ENCODE assay signal across 13 cellular contexts in the genomic region with DNA sequence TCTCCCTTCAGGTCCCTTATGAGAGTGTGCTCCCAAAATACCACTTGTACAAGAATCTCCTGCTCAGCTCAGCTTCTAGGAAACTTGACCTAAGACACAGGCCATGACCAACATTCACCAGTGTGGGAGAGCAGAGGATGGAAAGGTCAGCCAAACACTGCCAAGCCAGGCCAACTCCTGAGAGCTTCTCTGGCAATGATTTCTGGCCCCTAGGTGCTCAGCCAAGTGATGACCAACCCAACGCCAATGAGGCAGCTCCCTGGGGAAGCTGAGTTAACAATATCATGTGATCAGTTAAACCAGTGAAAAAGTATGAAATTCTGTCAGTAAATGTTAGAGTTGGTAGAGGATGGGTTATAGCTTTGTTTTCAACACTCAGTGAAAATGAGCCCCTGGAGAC. TPM values are rescaled to one million over a fixed set of nuclear protein-coding genes. Genes with fewer than 3 reads are reported as not detected.
A peak's percentile ranks its signal among the peaks of the same experiment; 100 is the strongest.
DNase-seq lines count a peak whose midpoint lies in the region; ATAC-seq and TF ChIP-seq lines count a peak whose summit lies in the region.
"Had no signal": no experiment of that assay in that cellular context is flagged by ENCODE, and none has a peak within 500 bp of the region (broad histone marks: within the 10 kb centered on the region; RNA-seq: fewer than 3 reads in every experiment).

No MANE protein-coding gene starts in this region.

- intact Hi-C loops in activated CD8-positive, alpha-beta T cell treated with anti-CD3 and anti-CD28 coated beads for 36 hours (cut with micrococcal nuclease) = no loop called here

- peak overlapping the region; percentile 17 for H3K27ac Mint-ChIP-seq in activated CD8-positive, alpha-beta T cell treated with anti-CD3 and anti-CD28 coated beads for 36 hours
- H3K27ac Mint-ChIP-seq in activated CD8-positive, alpha-beta T cell treated with anti-CD3 and anti-CD28 coated beads, Interleukin-2, amount 10 ng/mL, durations not matched to agents 7 days and 5 days = no peak overlapping the region
- no peak overlapping the region for H3K27ac Mint-ChIP-seq in endothelial cell (ENCODE audit: unreplicated experiment)
- H3K27ac Mint-ChIP-seq: CD8-positive, alpha-beta memory T cell; IgD-negative memory B cell had no signal

- DNase-seq in activated CD8-positive, alpha-beta T cell treated with anti-CD3 and anti-CD28 coated beads for 36 hours = no peak
- DNase-seq in activated CD8-positive, alpha-beta T cell treated with anti-CD3 and anti-CD28 coated beads, Interleukin-2, amount 10 ng/mL, durations not matched to agents 7 days and 5 days = no peak
- DNase-seq in endothelial cell (ENCODE audit: low spot score) (no peak), fibroblast of the aortic adventitia (ENCODE audit: low read depth) (peak; percentile 30), ureter (ENCODE audit: low spot score) (no peak)
- DNase-seq in central memory CD4-positive, alpha-beta T cell = no peak
- DNase-seq: AML-193; CD8-positive, alpha-beta memory T cell; GF-D8; H7 had no signal

- H3K27me3 Mint-ChIP-seq in activated CD8-positive, alpha-beta T cell treated with anti-CD3 and anti-CD28 coated beads for 36 hours = peaks cover 10% of the 10 kb centered on the region
- H3K27me3 Mint-ChIP-seq in activated CD8-positive, alpha-beta T cell treated with anti-CD3 and anti-CD28 coated beads, Interleukin-2, amount 10 ng/mL, durations not matched to agents 7 days and 5 days (ENCODE audit: low read depth) = peaks cover 9% of the 10 kb centered on the region
- H3K27me3 Mint-ChIP-seq in endothelial cell (ENCODE audit: unreplicated experiment) = peaks cover 14% of the 10 kb centered on the region

- POLR2A ChIA-PET in activated CD8-positive, alpha-beta T cell treated with anti-CD3 and anti-CD28 coated beads for 36 hours (lab: Charles Lee) = no interaction called here
- POLR2A ChIA-PET in activated CD8-positive, alpha-beta T cell treated with anti-CD3 and anti-CD28 coated beads, Interleukin-2, amount 10 ng/mL, durations not matched to agents 7 days and 5 days (lab: Charles Lee) = no interaction called here

- no peak for TF ChIP-seq CTCF in activated CD8-positive, alpha-beta T cell treated with anti-CD3 and anti-CD28 coated beads for 36 hours (IDR thresholded peaks at IDR 0.05)
- TF ChIP-seq CTCF in endothelial cell (IDR thresholded peaks at IDR 0.05; ENCODE audit: unreplicated experiment) = no peak
- TF ChIP-seq CTCF in fibroblast of the aortic adventitia (IDR thresholded peaks at IDR 0.05; ENCODE audit: insufficient read depth, low read length) = no peak

- no peak overlapping the region for H3K4me3 ChIP-seq in fibroblast of the aortic adventitia (ENCODE audit: low read depth, low read length)
- H3K4me3 ChIP-seq: BLaER1 had no signal

- CTCF ChIA-PET in activated CD8-positive, alpha-beta T cell treated with anti-CD3 and anti-CD28 coated beads for 36 hours (lab: Charles Lee) = no interaction called here
- CTCF ChIA-PET in activated CD8-positive, alpha-beta T cell treated with anti-CD3 and anti-CD28 coated beads, Interleukin-2, amount 10 ng/mL, durations not matched to agents 7 days and 5 days (lab: Charles Lee) = no interaction called here

- H3K9me3 Mint-ChIP-seq in activated CD8-positive, alpha-beta T cell treated with anti-CD3 and anti-CD28 coated beads for 36 hours = peaks cover 2% of the 10 kb centered on the region
- H3K9me3 Mint-ChIP-seq in activated CD8-positive, alpha-beta T cell treated with anti-CD3 and anti-CD28 coated beads, Interleukin-2, amount 10 ng/mL, durations not matched to agents 7 days and 5 days (ENCODE audit: insufficient read depth) = no peaks in the 10 kb centered on the region
- no peaks in the 10 kb centered on the region for H3K9me3 Mint-ChIP-seq in endothelial cell (ENCODE audit: unreplicated experiment)

- no peak for ATAC-seq in activated CD8-positive, alpha-beta T cell treated with anti-CD3 and anti-CD28 coated beads for 36 hours
- no peak for ATAC-seq in activated CD8-positive, alpha-beta T cell treated with anti-CD3 and anti-CD28 coated beads, Interleukin-2, amount 10 ng/mL, durations not matched to agents 7 days and 5 days
- ATAC-seq in HG02973 (IDR thresholded peaks at IDR 0.05; ENCODE audit: unreplicated experiment) = no peak

- no peak overlapping the region for H3K4me3 Mint-ChIP-seq in activated CD8-positive, alpha-beta T cell treated with anti-CD3 and anti-CD28 coated beads for 36 hours
- H3K4me3 Mint-ChIP-seq in activated CD8-positive, alpha-beta T cell treated with anti-CD3 and anti-CD28 coated beads, Interleukin-2, amount 10 ng/mL, durations not matched to agents 7 days and 5 days = no peak overlapping the region
- peak overlapping the region; percentile 5 for H3K4me3 Mint-ChIP-seq in endothelial cell (ENCODE audit: unreplicated experiment)
- H3K4me3 Mint-ChIP-seq: CD8-positive, alpha-beta memory T cell; IgD-negative memory B cell had no signal

- peaks cover 13% of the 10 kb centered on the region for H3K4me1 Mint-ChIP-seq in activated CD8-positive, alpha-beta T cell treated with anti-CD3 and anti-CD28 coated beads for 36 hours (ENCODE audit: low read depth)
- H3K4me1 Mint-ChIP-seq in activated CD8-positive, alpha-beta T cell treated with anti-CD3 and anti-CD28 coated beads, Interleukin-2, amount 10 ng/mL, durations not matched to agents 7 days and 5 days (ENCODE audit: low read depth) = no peaks in the 10 kb centered on the region
- H3K4me1 Mint-ChIP-seq in endothelial cell (ENCODE audit: unreplicated experiment) = peaks cover 15% of the 10 kb centered on the region

- no peaks in the 10 kb centered on the region for H3K36me3 Mint-ChIP-seq in activated CD8-positive, alpha-beta T cell treated with anti-CD3 and anti-CD28 coated beads for 36 hours (ENCODE audit: low read depth)
- no peaks in the 10 kb centered on the region for H3K36me3 Mint-ChIP-seq in activated CD8-positive, alpha-beta T cell treated with anti-CD3 and anti-CD28 coated beads, Interleukin-2, amount 10 ng/mL, durations not matched to agents 7 days and 5 days (ENCODE audit: low read depth)
- peaks cover 13% of the 10 kb centered on the region for H3K36me3 Mint-ChIP-seq in endothelial cell (ENCODE audit: low read depth, unreplicated experiment)
- H3K36me3 Mint-ChIP-seq: IgD-negative memory B cell had no signal

RNA-seq across cellular contexts. Expression of a gene that starts 49.1 kb away (rescaled TPM):
- 1 to 10 TPM; 7.7 to 8.2 TPM for total RNA-seq in activated CD8-positive, alpha-beta T cell treated with anti-CD3 and anti-CD28 coated beads for 36 hours
- total RNA-seq in activated CD8-positive, alpha-beta T cell treated with anti-CD3 and anti-CD28 coated beads, Interleukin-2, amount 10 ng/mL, durations not matched to agents 7 days and 5 days = 1 to 10 TPM in 1 of 2 experiments, under 1 TPM in 1; 0.95 to 1.3 TPM
- total RNA-seq in endothelial cell (ENCODE audit: unreplicated experiment) = 759 TPM
- 0.36 and 1.3 TPM in 2 replicates for total RNA-seq in fibroblast of the aortic adventitia (ENCODE audit: low replicate concordance)
- total RNA-seq in ureter = 51.1 TPM

Comparison
In these comparisons a context has a peak if more than half of its experiments do, and no peak if none do; other contexts are left out.
1. RNA of a gene that starts 49.1 kb away (total RNA-seq): 759 TPM in endothelial cell (single experiment); 51.1 TPM in ureter (single experiment), 7.7 to 8.2 TPM in activated CD8-positive, alpha-beta T cell treated with anti-CD3 and anti-CD28 coated beads for 36 hours, 0.95 to 1.3 TPM in activated CD8-positive, alpha-beta T cell treated with anti-CD3 and anti-CD28 coated beads, Interleukin-2, amount 10 ng/mL, durations not matched to agents 7 days and 5 days and 0.36 to 1.3 TPM in fibroblast of the aortic adventitia; every median in the first group is over 10 times any median in the second.